In the genomic region with DNA sequence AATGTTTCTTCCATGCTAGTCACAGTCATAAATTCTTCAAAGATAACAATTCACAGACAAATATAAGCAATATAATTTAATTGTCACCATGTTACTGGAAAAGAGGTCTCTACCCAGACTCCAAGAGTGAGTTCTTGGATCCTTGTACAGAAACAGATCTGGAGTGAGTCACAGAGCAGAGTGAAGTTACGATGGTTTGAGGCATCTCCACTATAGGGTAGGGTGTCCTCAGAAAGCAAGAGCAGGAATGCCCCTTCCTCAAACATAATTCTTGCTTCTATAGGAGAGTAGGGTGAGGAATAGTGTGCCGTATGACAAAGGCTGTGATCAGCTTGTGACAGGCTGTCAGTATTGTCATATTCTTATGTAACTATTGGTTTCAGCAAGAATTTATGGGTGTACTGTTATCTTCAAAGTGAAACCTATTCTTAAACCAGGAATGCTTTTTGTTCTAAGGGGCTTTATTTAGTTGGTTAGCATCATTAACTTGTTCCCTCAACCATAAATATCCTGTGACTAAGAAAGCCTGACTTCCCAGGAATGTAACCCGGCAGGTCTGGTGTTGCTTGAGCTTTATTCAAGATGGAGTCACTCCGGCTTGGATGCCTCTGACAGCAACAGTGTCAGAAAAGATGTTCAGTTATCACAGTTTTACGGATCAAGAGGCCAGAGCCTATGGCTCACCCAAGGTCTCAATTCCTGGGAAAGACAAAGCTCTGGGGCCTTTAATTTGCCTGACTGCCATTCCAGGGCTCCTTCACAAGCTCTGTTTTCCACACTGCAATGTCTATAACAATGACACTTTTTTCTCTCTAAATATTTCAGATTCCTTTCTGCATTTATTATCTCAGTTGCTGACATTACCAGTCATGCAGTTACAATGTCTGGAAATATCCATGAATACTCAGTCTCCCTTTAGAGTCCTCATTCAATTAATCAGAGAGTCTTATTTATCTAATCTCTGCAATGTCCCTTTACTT, we compare ENCODE assay signal across 19 cellular contexts.
DNase-seq lines count a peak whose midpoint lies in the region; ATAC-seq, FAIRE-seq and TF ChIP-seq lines count a peak whose summit lies in the region.
"Had no signal": no experiment of that assay in that cellular context is flagged by ENCODE, and none has a peak within 500 bp of the region (broad histone marks: within the 10 kb centered on the region; RNA-seq: fewer than 3 reads in every experiment).

No MANE protein-coding gene starts in this region.

- WGBS in HepG2 (ENCODE audit: low lambda C conversion rate), result 4% methylated on average over 5 of the region's 5 CpGs

- TF ChIP-seq RAD21 in HepG2 (CRISPR knock-in tag; IDR thresholded peaks at IDR 0.05), result no peak

- no TSS peak for BruUV-seq in HepG2 (replicated peaks; lab: Mats Ljungman, UMichigan)

- TF ChIP-seq CTCF in brain microvascular endothelial cell (IDR thresholded peaks at IDR 0.05; ENCODE audit: low read depth, low read length, missing control alignments) (no peak), HepG2 (CRISPR knock-in tag; IDR thresholded peaks at IDR 0.05) (no peak)

- no peak for TF ChIP-seq POLR2A in HepG2 (IDR thresholded peaks at IDR 0.05; ENCODE audit: insufficient read depth in 1 of 2, low read depth in 2 of 2, low read length in 2 of 2)

- intact Hi-C loops in HepG2 (cut with micrococcal nuclease; ENCODE audit: unreplicated experiment), result no loop called here

- H3K27ac ChIP-seq in brain microvascular endothelial cell, result no peak overlapping the region
- no peak overlapping the region for H3K27ac ChIP-seq in HepG2 (ENCODE audit: extremely low read length, insufficient read depth, low read length)
- H3K27ac ChIP-seq: ascending aorta, left ventricle myocardium inferior had no signal

- H3K4me2 ChIP-seq in skeletal muscle satellite cell (ENCODE audit: low read length), result peak overlapping the region; percentile 8
- H3K4me2 ChIP-seq in HepG2 (ENCODE audit: low read depth, low read length), result no peak overlapping the region

- no peak overlapping the region for H2AFZ ChIP-seq in HepG2 (ENCODE audit: low read length)

- no peaks in the 10 kb centered on the region for H3K9me3 ChIP-seq in skeletal muscle satellite cell (replicated peaks; ENCODE audit: low read length)
- peaks cover 99% of the 10 kb centered on the region for H3K9me3 ChIP-seq in HepG2 (ENCODE audit: low read length)
- H3K9me3 ChIP-seq: ascending aorta had no signal

- peaks cover 12% of the 10 kb centered on the region for H3K4me1 ChIP-seq in skeletal muscle satellite cell (ENCODE audit: control insufficient read depth, insufficient read depth, low read length)
- H3K4me1 ChIP-seq in HepG2 (ENCODE audit: insufficient read depth, low read length), result no peaks in the 10 kb centered on the region
- H3K4me1 ChIP-seq: ascending aorta had no signal

- CTCF ChIA-PET in HepG2 (lab: Yijun Ruan, JAX; ENCODE audit: low intra/inter-chr PET ratio, low total read pairs), result no interaction called here

- no peaks in the 10 kb centered on the region for H3K27me3 ChIP-seq in brain microvascular endothelial cell (replicated peaks)
- no peaks in the 10 kb centered on the region for H3K27me3 ChIP-seq in skeletal muscle satellite cell (ENCODE audit: control insufficient read depth, insufficient read depth, low read length)
- H3K27me3 ChIP-seq in HepG2 (ENCODE audit: control insufficient read depth in 1 of 2, insufficient read depth in 2 of 2, low read length in 2 of 2), result no peaks in the 10 kb centered on the region
- H3K27me3 ChIP-seq: ascending aorta had no signal

- POLR2A ChIA-PET in HepG2 (lab: Yijun Ruan, JAX), result no interaction called here

- H3K9ac ChIP-seq in skeletal muscle satellite cell (ENCODE audit: low read depth, low read length), result no peak overlapping the region
- H3K9ac ChIP-seq in HepG2 (ENCODE audit: insufficient read depth, low read depth, low read length), result no peak overlapping the region

- ATAC-seq in HepG2, result no peak
- ATAC-seq: T-cell had no signal

- no peak for TF ChIP-seq EP300 in HepG2 (IDR thresholded peaks at IDR 0.05; ENCODE audit: low read depth in 2 of 2, low read length in 2 of 2)
- no peak for TF ChIP-seq EP300 in HepG2 (CRISPR knock-in tag; IDR thresholded peaks at IDR 0.05; ENCODE audit: borderline replicate concordance)

- in situ Hi-C loops in brain microvascular endothelial cell (cut with HindIII; ENCODE audit: low pct_ligation_motif_present, low sequenced_read_pairs), result no loop called here
- in situ Hi-C loops in HepG2 (cut with HindIII; ENCODE audit: extremely low pct_ligation_motif_present, low pct_unique_long_range_greater_than_20kb), result no loop called here

- H3K79me2 ChIP-seq in HepG2 (ENCODE audit: insufficient read depth, low read length), result no peaks in the 10 kb centered on the region

- FAIRE-seq in HepG2 (lab: Jason Lieb, UNC), result no peak
- FAIRE-seq: colon, D721Med, G401.6, GM12891 had no signal

- no peaks in the 10 kb centered on the region for H3K36me3 ChIP-seq in brain microvascular endothelial cell (replicated peaks)
- H3K36me3 ChIP-seq in skeletal muscle satellite cell (ENCODE audit: insufficient read depth, low read length), result no peaks in the 10 kb centered on the region
- no peaks in the 10 kb centered on the region for H3K36me3 ChIP-seq in HepG2 (replicated peaks in 1 of 2; ENCODE audit: control insufficient read depth in 1 of 2, insufficient read depth in 2 of 2, low read length in 2 of 2)
- H3K36me3 ChIP-seq: ascending aorta, left ventricle myocardium inferior had no signal

- DNase-seq in HK-2 (ENCODE audit: unreplicated experiment) (peak; percentile 15), brain microvascular endothelial cell (peak; percentile 9), kidney tubule cell (ENCODE audit: low spot score) (peak; percentile 90), NCI-H1105 (lab: John Stamatoyannopoulos, UW) (no peak), HepG2 (ENCODE audit: low spot score) (no peak), NCI-H510A treated with DMSO at 0.1 percent for 48 hours (lab: John Stamatoyannopoulos, UW) (no peak), EL (no peak)
- DNase-seq: activated CD4-positive, alpha-beta T cell treated with anti-CD3 and anti-CD28 coated beads, Interleukin-2, amount 50 U/mL, for 1 hour; left ventricle myocardium inferior; naive B cell; NCI-H146; NCI-H2227 treated with DMSO at 0.1 percent for 48 hours; T-cell had no signal

- H3K4me3 ChIP-seq in brain microvascular endothelial cell (ENCODE audit: low read depth, low read length), result no peak overlapping the region
- no peak overlapping the region for H3K4me3 ChIP-seq in skeletal muscle satellite cell (ENCODE audit: low read length)
- H3K4me3 ChIP-seq in HepG2 (replicated peaks in 1 of 3; ENCODE audit: insufficient read depth in 1 of 3, low read depth in 2 of 3, low read length in 3 of 3), result no peak overlapping the region
- H3K4me3 ChIP-seq: ascending aorta, left ventricle myocardium inferior had no signal

- H4K20me1 ChIP-seq in HepG2 (ENCODE audit: insufficient read depth, low read length), result no peaks in the 10 kb centered on the region

TF ChIP-seq in HepG2, 621 proteins besides CTCF, POLR2A, EP300 and RAD21:
- TF ChIP-seq ZNF83 (CRISPR knock-in tag; IDR thresholded peaks at IDR 0.05; ENCODE audit: borderline replicate concordance) (no peak), ZBTB38 (CRISPR knock-in tag; IDR thresholded peaks at IDR 0.05) (no peak), HNF4A (CRISPR knock-in tag; IDR thresholded peaks at IDR 0.05) (no peak), GLI4 (CRISPR knock-in tag; IDR thresholded peaks at IDR 0.05; ENCODE audit: borderline replicate concordance) (no peak), NKX3-1 (CRISPR knock-in tag; IDR thresholded peaks at IDR 0.05) (no peak), NFE2 (CRISPR knock-in tag; IDR thresholded peaks at IDR 0.05) (no peak), ISL2 (CRISPR knock-in tag; IDR thresholded peaks at IDR 0.05) (no peak), JARID2 (CRISPR knock-in tag; IDR thresholded peaks at IDR 0.05; ENCODE audit: insufficient replicate concordance) (no peak), ZNF30 (CRISPR knock-in tag; IDR thresholded peaks at IDR 0.05) (no peak), HNRNPLL (IDR thresholded peaks at IDR 0.05; ENCODE audit: low read depth, low read length, poor library complexity, severe bottlenecking) (no peak), TCF7L2 (IDR thresholded peaks at IDR 0.05; ENCODE audit: low read depth, low read length) (no peak)
- TF ChIP-seq, protein P1, sequence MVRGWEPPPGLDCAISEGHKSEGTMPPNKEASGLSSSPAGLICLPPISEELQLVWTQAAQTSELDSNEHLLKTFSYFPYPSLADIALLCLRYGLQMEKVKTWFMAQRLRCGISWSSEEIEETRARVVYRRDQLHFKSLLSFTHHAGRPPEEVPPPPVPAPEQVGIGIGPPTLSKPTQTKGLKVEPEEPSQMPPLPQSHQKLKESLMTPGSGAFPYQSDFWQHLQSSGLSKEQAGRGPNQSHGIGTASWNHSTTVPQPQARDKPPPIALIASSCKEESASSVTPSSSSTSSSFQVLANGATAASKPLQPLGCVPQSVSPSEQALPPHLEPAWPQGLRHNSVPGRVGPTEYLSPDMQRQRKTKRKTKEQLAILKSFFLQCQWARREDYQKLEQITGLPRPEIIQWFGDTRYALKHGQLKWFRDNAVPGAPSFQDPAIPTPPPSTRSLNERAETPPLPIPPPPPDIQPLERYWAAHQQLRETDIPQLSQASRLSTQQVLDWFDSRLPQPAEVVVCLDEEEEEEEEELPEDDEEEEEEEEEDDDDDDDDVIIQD (CRISPR knock-in tag; IDR thresholded peaks at IDR 0.05; ENCODE audit: low read depth), result no peak
- TF ChIP-seq, protein P2, sequence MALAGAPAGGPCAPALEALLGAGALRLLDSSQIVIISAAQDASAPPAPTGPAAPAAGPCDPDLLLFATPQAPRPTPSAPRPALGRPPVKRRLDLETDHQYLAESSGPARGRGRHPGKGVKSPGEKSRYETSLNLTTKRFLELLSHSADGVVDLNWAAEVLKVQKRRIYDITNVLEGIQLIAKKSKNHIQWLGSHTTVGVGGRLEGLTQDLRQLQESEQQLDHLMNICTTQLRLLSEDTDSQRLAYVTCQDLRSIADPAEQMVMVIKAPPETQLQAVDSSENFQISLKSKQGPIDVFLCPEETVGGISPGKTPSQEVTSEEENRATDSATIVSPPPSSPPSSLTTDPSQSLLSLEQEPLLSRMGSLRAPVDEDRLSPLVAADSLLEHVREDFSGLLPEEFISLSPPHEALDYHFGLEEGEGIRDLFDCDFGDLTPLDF (CRISPR knock-in tag; IDR thresholded peaks at IDR 0.05), result no peak

Comparison
In these comparisons a context has a peak if more than half of its experiments do, and no peak if none do; other contexts are left out.
1. DNase-seq: peak in HK-2 (single experiment), brain microvascular endothelial cell (single experiment) and kidney tubule cell (single experiment); none in NCI-H1105 (single experiment), HepG2 (single experiment), NCI-H510A treated with DMSO at 0.1 percent for 48 hours (single experiment) and EL (single experiment).